In genomic region chr1:88375977-88376376, GRCh38 we compare ENCODE assay signal across 20 cellular contexts.
"Had no signal": no experiment of that assay in that cellular context is flagged by ENCODE, and none has a peak within 500 bp of the region (broad histone marks: within the 10 kb centered on the region; RNA-seq: fewer than 3 reads in every experiment).

No MANE protein-coding gene starts in this region.

- FAIRE-seq: endothelial cell of umbilical vein, frontal cortex, kidney had no signal

- ATAC-seq: foreskin keratinocyte; gastroesophageal sphincter; heart left ventricle; left lung; left ventricle myocardium superior; lower lobe of right lung; naive thymus-derived CD4-positive, alpha-beta T cell had no signal

- H3K4me1 ChIP-seq: colonic mucosa, esophagus muscularis mucosa, foreskin keratinocyte, gastroesophageal sphincter, heart left ventricle, left lung, lower lobe of right lung had no signal

- DNase-seq: colonic mucosa; cortex of kidney; effector CD8-positive, alpha-beta T cell; foreskin keratinocyte; heart left ventricle; hypothalamus; immature natural killer cell; islet precursor cell; kidney; kidney glomerular epithelial cell; left lung; left ventricle myocardium superior; lower lobe of right lung; mesenchymal stem cell; naive thymus-derived CD4-positive, alpha-beta T cell had no signal

- H3K9me3 ChIP-seq: colonic mucosa, esophagus muscularis mucosa, gastroesophageal sphincter, heart left ventricle, left lung, lower lobe of right lung had no signal

- H3K36me3 ChIP-seq: colonic mucosa, esophagus muscularis mucosa, gastroesophageal sphincter, heart left ventricle, left lung, lower lobe of right lung had no signal

- H3K4me3 ChIP-seq: colonic mucosa, esophagus muscularis mucosa, gastroesophageal sphincter, heart left ventricle, hepatocyte, left lung, lower lobe of right lung had no signal

- H3K27ac ChIP-seq: colonic mucosa, esophagus muscularis mucosa, foreskin keratinocyte, gastroesophageal sphincter, heart left ventricle, hepatocyte, left lung, lower lobe of right lung had no signal

- H3K27me3 ChIP-seq: colonic mucosa, esophagus muscularis mucosa, foreskin keratinocyte, gastroesophageal sphincter, heart left ventricle, hepatocyte, left lung had no signal
